In the genomic region with DNA sequence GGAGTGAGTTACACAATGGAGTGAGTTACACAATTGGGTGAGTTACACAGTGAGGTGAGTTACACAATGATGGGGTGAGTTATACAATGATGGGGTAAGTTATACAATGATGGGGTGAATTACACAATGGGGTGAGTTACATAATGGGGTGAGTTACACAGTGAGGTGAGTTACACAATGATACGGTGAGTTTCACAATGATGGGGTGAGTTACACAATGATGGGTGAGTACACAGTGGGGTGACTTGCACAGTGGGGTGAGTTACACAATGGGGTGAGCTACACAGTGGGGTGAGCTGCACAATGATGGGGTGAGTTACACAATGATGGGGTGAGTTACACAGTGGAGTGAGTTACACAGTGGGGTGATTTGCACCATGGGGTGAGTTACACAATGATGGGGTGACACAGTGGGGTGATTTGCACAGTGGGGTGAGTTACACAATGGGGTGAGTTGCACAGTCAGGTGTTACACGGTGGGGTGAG, we compare ENCODE assay signal across 13 cellular contexts. TPM values are rescaled to one million over a fixed set of nuclear protein-coding genes. Genes with fewer than 3 reads are reported as not detected.
DNase-seq lines count a peak whose midpoint lies in the region; ATAC-seq and TF ChIP-seq lines count a peak whose summit lies in the region.
"Had no signal": no experiment of that assay in that cellular context is flagged by ENCODE, and none has a peak within 500 bp of the region (broad histone marks: within the 10 kb centered on the region; RNA-seq: fewer than 3 reads in every experiment).

No MANE protein-coding gene starts in this region.

- DNase-seq in right atrium auricular region (ENCODE audit: low spot score) (peak; percentile 16), left ventricle myocardium superior (no peak), WERI-Rb-1 (peak; percentile 3), fibroblast of the conjunctiva (ENCODE audit: low read depth) (peak; percentile 26), vagina (ENCODE audit: extremely low spot score in 2 of 2) (peak; percentile 49 to 84), NCI-H1436 (lab: John Stamatoyannopoulos, UW) (no peak), HEK293T (ENCODE audit: extremely low spot score) (no peak)
- DNase-seq: activated effector memory CD4-positive, alpha-beta T cell treated with Interleukin-2 at 50 U/mL for 16 hours; midbrain; MM.1S; NCI-H2171 treated with DMSO at 0.1 percent for 48 hours had no signal

- H3K36me3 ChIP-seq in right atrium auricular region: no peaks in the 10 kb centered on the region
- no peaks in the 10 kb centered on the region for H3K36me3 ChIP-seq in WERI-Rb-1
- H3K36me3 ChIP-seq in vagina: no peaks in the 10 kb centered on the region

- no peak for TF ChIP-seq POLR2A in vagina (IDR thresholded peaks at IDR 0.05)

- H3K27me3 ChIP-seq in right atrium auricular region (no peaks in the 10 kb centered on the region), WERI-Rb-1 (ENCODE audit: insufficient read depth, low read depth, severe bottlenecking) (no peaks in the 10 kb centered on the region), vagina (no peaks in the 10 kb centered on the region)

- H3K4me3 ChIP-seq in right atrium auricular region (no peak overlapping the region), WERI-Rb-1 (ENCODE audit: low read depth, low read length) (no peak overlapping the region), vagina (no peak overlapping the region)

- TF ChIP-seq CTCF in right atrium auricular region (IDR thresholded peaks at IDR 0.05) (no peak), WERI-Rb-1 (IDR thresholded peaks at IDR 0.05; ENCODE audit: low read depth, low read length) (no peak), vagina (IDR thresholded peaks at IDR 0.05) (no peak)

- H3K27ac ChIP-seq in right atrium auricular region: no peak overlapping the region
- H3K27ac ChIP-seq in WERI-Rb-1: no peak overlapping the region
- no peak overlapping the region for H3K27ac ChIP-seq in vagina
- H3K27ac ChIP-seq: parathyroid adenoma had no signal

- intact Hi-C loops in left ventricle myocardium superior (cut with micrococcal nuclease): no loop called here
- intact Hi-C loops in vagina (cut with DNase I): no loop called here

- H3K4me1 ChIP-seq in right atrium auricular region: no peaks in the 10 kb centered on the region
- peaks cover 8% of the 10 kb centered on the region for H3K4me1 ChIP-seq in vagina
- H3K4me1 ChIP-seq: parathyroid adenoma had no signal

- ATAC-seq in left ventricle myocardium superior: no peak
- no peak for ATAC-seq in GM19463 (IDR thresholded peaks at IDR 0.05; ENCODE audit: unreplicated experiment)

- POLR2A ChIA-PET in HEK293T (lab: Yijun Ruan, JAX): no interaction called here

- peaks cover 0 to 3% of the 10 kb centered on the region in 2 donors for H3K9me3 ChIP-seq in right atrium auricular region
- H3K9me3 ChIP-seq in WERI-Rb-1 (ENCODE audit: severe bottlenecking): no peaks in the 10 kb centered on the region
- no peaks in the 10 kb centered on the region for H3K9me3 ChIP-seq in vagina

- CTCF ChIA-PET in HEK293T (lab: Yijun Ruan, JAX): no interaction called here

TF ChIP-seq in HEK293T, 16 proteins besides CTCF, POLR2A, EP300 and RAD21:
- TF ChIP-seq NFRKB (IDR thresholded peaks at IDR 0.05): no peak
- no peak for TF ChIP-seq ZNF384 (IDR thresholded peaks at IDR 0.05)
- no peak for TF ChIP-seq BHLHE40 (IDR thresholded peaks at IDR 0.05; ENCODE audit: borderline replicate concordance)
- TF ChIP-seq LEF1 (IDR thresholded peaks at IDR 0.05; ENCODE audit: borderline replicate concordance): no peak
- TF ChIP-seq FOXA1 (IDR thresholded peaks at IDR 0.05): no peak
- no peak for TF ChIP-seq HDGF (IDR thresholded peaks at IDR 0.05; ENCODE audit: borderline replicate concordance)
- TF ChIP-seq ELF4 (IDR thresholded peaks at IDR 0.05): no peak
- TF ChIP-seq L3MBTL2 (conservative IDR thresholded peaks at IDR 0.05): no peak

RNA-seq across cellular contexts. Expression of a gene that starts 52.5 kb away (rescaled TPM):
- total RNA-seq in right atrium auricular region (100 to 1,000 TPM; 206 to 254 TPM), left ventricle myocardium superior (210 TPM), vagina (215 TPM)

RNA-seq across cellular contexts. Expression of a gene that starts 57.5 kb away (rescaled TPM):
- total RNA-seq in right atrium auricular region (1 to 10 TPM in 1 of 2 donors, under 1 TPM in 1; 0.59 to 2.7 TPM), left ventricle myocardium superior (0.37 TPM), vagina (not detected)

Comparison
In these comparisons a context has a peak if more than half of its experiments do, and no peak if none do; other contexts are left out.
1. DNase-seq: peak in right atrium auricular region (single experiment), WERI-Rb-1 (single experiment), fibroblast of the conjunctiva (single experiment) and vagina (2 of 2); none in left ventricle myocardium superior (single experiment), NCI-H1436 (single experiment) and HEK293T (single experiment).